ENCODE assay signal across 23 cellular contexts in the genomic region with DNA sequence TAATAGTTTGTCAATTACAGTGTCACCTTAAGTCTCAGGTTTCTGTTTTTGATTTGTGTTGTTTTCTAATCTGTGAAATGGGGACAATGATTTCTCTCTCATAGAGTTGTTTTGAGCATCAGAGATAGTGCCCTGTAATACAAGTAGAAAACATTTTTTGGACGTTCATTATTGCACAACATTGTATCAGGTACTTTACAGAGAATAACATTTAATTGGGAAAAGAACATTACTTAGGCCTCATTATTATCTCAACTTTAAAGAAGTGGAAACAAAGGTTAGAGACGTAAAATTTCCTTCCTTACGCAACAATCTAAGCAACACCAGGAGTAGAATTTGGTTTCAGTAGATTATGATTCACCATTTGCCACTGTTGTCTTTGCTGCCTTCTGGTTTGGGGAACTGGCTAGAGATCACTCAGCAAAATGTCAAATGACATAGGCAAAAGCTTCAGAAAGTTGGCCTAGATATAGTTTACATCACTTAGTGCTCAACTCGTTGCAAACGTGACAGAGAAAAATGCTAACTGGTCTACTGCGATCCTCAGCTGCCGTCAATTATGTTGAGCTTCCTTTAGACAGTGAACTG.
DNase-seq lines count a peak whose midpoint lies in the region; ATAC-seq and TF ChIP-seq lines count a peak whose summit lies in the region.
"Had no signal": no experiment of that assay in that cellular context is flagged by ENCODE, and none has a peak within 500 bp of the region (broad histone marks: within the 10 kb centered on the region; RNA-seq: fewer than 3 reads in every experiment).

No MANE protein-coding gene starts in this region.

- no peaks in the 10 kb centered on the region for H3K9me3 ChIP-seq in IMR-90 (ENCODE audit: control insufficient read depth, insufficient read depth, low read length)
- H3K9me3 ChIP-seq: BLaER1, Caco-2 had no signal

- intact Hi-C loops in IMR-90 (cut with micrococcal nuclease) = loop anchor here (5.0 to 10.0 kb wide), 3 partner anchors 367 to 1022 kb away; no protein-coding TSS in a partner anchor
- intact Hi-C loops in activated CD4-positive, alpha-beta T cell treated with anti-CD3 and anti-CD28 coated beads for 36 hours (cut with DNase I, micrococcal nuclease) = no loop called here

- H3K4me1 ChIP-seq in IMR-90 (ENCODE audit: control insufficient read depth, insufficient read depth, low read length) = peaks cover 4% of the 10 kb centered on the region; the same call in 1 of the 2 replicates
- H3K4me1 ChIP-seq: BLaER1, Caco-2 had no signal

- H3K36me3 ChIP-seq in IMR-90 (ENCODE audit: control insufficient read depth, insufficient read depth, low read length) (no peaks in the 10 kb centered on the region), brain microvascular endothelial cell (replicated peaks) (no peaks in the 10 kb centered on the region)
- H3K36me3 ChIP-seq: BLaER1 had no signal

- H4K20me1 ChIP-seq in IMR-90 (ENCODE audit: insufficient read depth, low read length) = no peaks in the 10 kb centered on the region
- H4K20me1 ChIP-seq: BLaER1 had no signal

- 40% methylated on average over 1 of the region's 7 CpGs; no CpG with 5 or more reads in 1 of the 2 experiments for WGBS in IMR-90 (ENCODE audit: extremely low coverage in 2 of 2, insufficient read length in 1 of 2), 2 experiments

- H3K4me2 ChIP-seq in IMR-90 (ENCODE audit: low read depth, low read length) = no peak overlapping the region
- H3K4me2 ChIP-seq: BLaER1, PC-9 had no signal

- no peak overlapping the region for H3K56ac ChIP-seq in IMR-90 (ENCODE audit: extremely low read depth, insufficient read depth, low read length)

- 0 out of 2 replicates have a peak overlapping the region, but pooled peaks have one; percentile 70 for H4K91ac ChIP-seq in IMR-90 (ENCODE audit: insufficient read depth, low read depth, low read length)

- dilution Hi-C loops in IMR-90 (cut with HindIII; ENCODE audit: low sequenced_read_pairs, unreplicated experiment) = no loop called here

- H2BK120ac ChIP-seq in IMR-90 (ENCODE audit: low read depth, low read length) = peak overlapping the region; percentile 63

- H3K27ac ChIP-seq in IMR-90 (ENCODE audit: insufficient read depth, low read length) (no peak overlapping the region), brain microvascular endothelial cell (peak overlapping the region; percentile 3)
- H3K27ac ChIP-seq: BLaER1, PC-9 had no signal

- BruUV-seq in IMR-90 (replicated peaks; lab: Mats Ljungman, UMichigan) = no TSS peak

- POLR2A ChIA-PET in IMR-90 (lab: Charles Lee; ENCODE audit: unreplicated experiment) = no interaction called here
- POLR2A ChIA-PET in activated CD4-positive, alpha-beta T cell treated with anti-CD3 and anti-CD28 coated beads for 36 hours (lab: Charles Lee) = no interaction called here

- no peak overlapping the region for H4K5ac ChIP-seq in IMR-90 (ENCODE audit: low read depth, low read length)

- no peaks in the 10 kb centered on the region for H3K4me1 Mint-ChIP-seq in activated CD4-positive, alpha-beta T cell treated with anti-CD3 and anti-CD28 coated beads for 36 hours

- H3K4me3 Mint-ChIP-seq in activated CD4-positive, alpha-beta T cell treated with anti-CD3 and anti-CD28 coated beads for 36 hours = no peak overlapping the region
- H3K4me3 Mint-ChIP-seq: activated naive CD4-positive, alpha-beta T cell treated with anti-CD3 and anti-CD28 coated beads for 36 hours; activated T-cell treated with anti-CD3 and anti-CD28 coated beads, Interleukin-2, amount 50 U/mL, for 72 hours; stimulated activated naive CD8-positive, alpha-beta T cell treated with anti-CD3 and anti-CD28 coated beads, Interleukin-15, Interleukin-2, amounts not matched to agents 100 ng/mL and 50 ng/mL, for 24 hours; type B pancreatic cell had no signal

- ATAC-seq in IMR-90 (ENCODE audit: low read depth) (no peak), HG03460 (IDR thresholded peaks at IDR 0.05; ENCODE audit: unreplicated experiment) (no peak)
- ATAC-seq in activated CD4-positive, alpha-beta T cell treated with anti-CD3 and anti-CD28 coated beads for 36 hours = no peak
- ATAC-seq: activated T-cell treated with anti-CD3 and anti-CD28 coated beads, Interleukin-2, amount 50 U/mL, for 72 hours had no signal

- H2BK15ac ChIP-seq in IMR-90 (ENCODE audit: low read depth, low read length) = 0 out of 3 replicates have a peak overlapping the region, but pooled peaks have one; percentile 58

- no peak overlapping the region for H2AFZ ChIP-seq in IMR-90 (replicated peaks; ENCODE audit: low read length, poor library complexity)
- H2AFZ ChIP-seq: PC-9 had no signal

- no peaks in the 10 kb centered on the region for H3K79me1 ChIP-seq in IMR-90 (ENCODE audit: low read depth in 1 of 2, low read length in 2 of 2)

- no peak for TF ChIP-seq POLR2A in IMR-90 (IDR thresholded peaks at IDR 0.05; ENCODE audit: low read depth, low read length)

- H3K27ac Mint-ChIP-seq in activated CD4-positive, alpha-beta T cell treated with anti-CD3 and anti-CD28 coated beads for 36 hours = no peak overlapping the region
- H3K27ac Mint-ChIP-seq: activated naive CD4-positive, alpha-beta T cell treated with anti-CD3 and anti-CD28 coated beads for 36 hours; activated T-cell treated with anti-CD3 and anti-CD28 coated beads, Interleukin-2, amount 50 U/mL, for 72 hours; stimulated activated naive CD8-positive, alpha-beta T cell treated with anti-CD3 and anti-CD28 coated beads, Interleukin-15, Interleukin-2, amounts not matched to agents 100 ng/mL and 50 ng/mL, for 24 hours; type B pancreatic cell had no signal

- peak overlapping the region; percentile 82; the same call in 1 of the 2 replicates for H2BK20ac ChIP-seq in IMR-90 (ENCODE audit: low read depth, low read length)

- H3K18ac ChIP-seq in IMR-90 (ENCODE audit: low read depth, low read length) = no peak overlapping the region

- peak overlapping the region; percentile 35 for H2BK5ac ChIP-seq in IMR-90 (ENCODE audit: low read depth, low read length, poor library complexity, severe bottlenecking)

- H3K4ac ChIP-seq in IMR-90 (ENCODE audit: low read depth, low read length) = no peak overlapping the region

- in situ Hi-C loops in IMR-90 (cut with MboI; ENCODE audit: low sequenced_read_pairs) (loop anchor here (25.0 kb wide), 2 partner anchors 367 to 1017 kb away; partner anchors contain the start of gene CDH11), brain microvascular endothelial cell (cut with HindIII; ENCODE audit: low pct_ligation_motif_present, low sequenced_read_pairs) (no loop called here)

- H2AK9ac ChIP-seq in IMR-90 (replicated peaks; ENCODE audit: low read depth, low read length, poor library complexity) = no peak overlapping the region

- peaks cover 15% of the 10 kb centered on the region for H3K9me3 Mint-ChIP-seq in activated CD4-positive, alpha-beta T cell treated with anti-CD3 and anti-CD28 coated beads for 36 hours (ENCODE audit: low read depth)
- H3K9me3 Mint-ChIP-seq: type B pancreatic cell had no signal

- H2AK5ac ChIP-seq in IMR-90 (ENCODE audit: low read depth, low read length) = no peak overlapping the region

- H3K9me1 ChIP-seq in IMR-90 (ENCODE audit: insufficient read depth, low read length) = peaks cover 6% of the 10 kb centered on the region; the same call in 1 of the 2 replicates

- H4K8ac ChIP-seq in IMR-90 (ENCODE audit: low read depth in 2 of 2, low read length in 2 of 2) = no peak overlapping the region; a peak in 1 of 4 replicates

- H3K14ac ChIP-seq in IMR-90 (replicated peaks; ENCODE audit: low read depth, low read length) = no peak overlapping the region

- CTCF ChIA-PET in IMR-90 (lab: Yijun Ruan, JAX) = no interaction called here
- CTCF ChIA-PET in activated CD4-positive, alpha-beta T cell treated with anti-CD3 and anti-CD28 coated beads for 36 hours (lab: Charles Lee) = no interaction called here

- no peak overlapping the region for H3K23ac ChIP-seq in IMR-90 (ENCODE audit: low read depth, low read length)

- H3K27me3 Mint-ChIP-seq in activated CD4-positive, alpha-beta T cell treated with anti-CD3 and anti-CD28 coated beads for 36 hours = no peaks in the 10 kb centered on the region
- H3K27me3 Mint-ChIP-seq: stimulated activated naive CD8-positive, alpha-beta T cell treated with anti-CD3 and anti-CD28 coated beads, Interleukin-15, Interleukin-2, amounts not matched to agents 100 ng/mL and 50 ng/mL, for 24 hours; type B pancreatic cell had no signal

- H3K4me3 ChIP-seq in IMR-90 (ENCODE audit: insufficient read depth, low read depth, low read length) (no peak overlapping the region), brain microvascular endothelial cell (ENCODE audit: low read depth, low read length) (no peak overlapping the region)
- H3K4me3 ChIP-seq: BLaER1, PC-9 had no signal

- H3K36me3 Mint-ChIP-seq in activated CD4-positive, alpha-beta T cell treated with anti-CD3 and anti-CD28 coated beads for 36 hours (ENCODE audit: low read depth) = no peaks in the 10 kb centered on the region
- H3K36me3 Mint-ChIP-seq: type B pancreatic cell had no signal

- H3K27me3 ChIP-seq in IMR-90 (ENCODE audit: control insufficient read depth, insufficient read depth, low read length) (no peaks in the 10 kb centered on the region), brain microvascular endothelial cell (replicated peaks) (no peaks in the 10 kb centered on the region)
- H3K27me3 ChIP-seq: BLaER1 had no signal

- no peak for TF ChIP-seq RAD21 in IMR-90 (IDR thresholded peaks at IDR 0.05; ENCODE audit: low read length)

- H3K9ac ChIP-seq in IMR-90 (ENCODE audit: low read depth, low read length) = no peak overlapping the region
- H3K9ac ChIP-seq: BLaER1 had no signal

- TF ChIP-seq CTCF in IMR-90 (conservative IDR thresholded peaks at IDR 0.05; ENCODE audit: low read depth, low read length) = no peak
- no peak for TF ChIP-seq CTCF in brain microvascular endothelial cell (IDR thresholded peaks at IDR 0.05; ENCODE audit: low read depth, low read length, missing control alignments)

- DNase-seq in AG08395 (ENCODE audit: low spot score) = peak; percentile 44
- DNase-seq in IMR-90 = peak; percentile 33
- DNase-seq in brain microvascular endothelial cell = peak; percentile 15
- peak; percentile 35 for DNase-seq in iris pigment epithelial cell (ENCODE audit: low read depth)
- DNase-seq in DMS114 treated with DMSO at 0.1 percent for 48 hours (lab: John Stamatoyannopoulos, UW; ENCODE audit: unreplicated experiment) = no peak
- DNase-seq in activated CD4-positive, alpha-beta T cell treated with anti-CD3 and anti-CD28 coated beads for 36 hours = no peak
- no peak for DNase-seq in H4 (ENCODE audit: low spot score)
- DNase-seq: activated CD4-positive, alpha-beta T cell treated with anti-CD3 and anti-CD28 coated beads for 1 hour; activated naive CD4-positive, alpha-beta T cell treated with anti-CD3 and anti-CD28 coated beads for 36 hours; activated T-cell treated with anti-CD3 and anti-CD28 coated beads, Interleukin-2, amount 50 U/mL, for 72 hours; Caco-2; GOT3; kidney glomerular epithelial cell; NCI-H1105 treated with DMSO at 0.1 percent for 48 hours; NCI-H2081 treated with DMSO at 0.1 percent for 48 hours; NCI-H446; PC-9; SIG-M5; stimulated activated CD4-positive, alpha-beta T cell treated with anti-CD3 and anti-CD28 coated beads, Interleukin-12 subunit alpha, Interleukin-12 subunit beta, amount 100 ng/mL, for 4 hours had no signal

Comparison
In these comparisons a context has a peak if more than half of its experiments do, and no peak if none do; other contexts are left out.
1. DNase-seq: peak in AG08395 (single experiment), IMR-90 (single experiment), brain microvascular endothelial cell (single experiment) and iris pigment epithelial cell (single experiment); none in DMS114 treated with DMSO at 0.1 percent for 48 hours (single experiment), activated CD4-positive, alpha-beta T cell treated with anti-CD3 and anti-CD28 coated beads for 36 hours (single experiment) and H4 (single experiment).